8 cellular contexts compared by ENCODE assay signal in the genomic region with DNA sequence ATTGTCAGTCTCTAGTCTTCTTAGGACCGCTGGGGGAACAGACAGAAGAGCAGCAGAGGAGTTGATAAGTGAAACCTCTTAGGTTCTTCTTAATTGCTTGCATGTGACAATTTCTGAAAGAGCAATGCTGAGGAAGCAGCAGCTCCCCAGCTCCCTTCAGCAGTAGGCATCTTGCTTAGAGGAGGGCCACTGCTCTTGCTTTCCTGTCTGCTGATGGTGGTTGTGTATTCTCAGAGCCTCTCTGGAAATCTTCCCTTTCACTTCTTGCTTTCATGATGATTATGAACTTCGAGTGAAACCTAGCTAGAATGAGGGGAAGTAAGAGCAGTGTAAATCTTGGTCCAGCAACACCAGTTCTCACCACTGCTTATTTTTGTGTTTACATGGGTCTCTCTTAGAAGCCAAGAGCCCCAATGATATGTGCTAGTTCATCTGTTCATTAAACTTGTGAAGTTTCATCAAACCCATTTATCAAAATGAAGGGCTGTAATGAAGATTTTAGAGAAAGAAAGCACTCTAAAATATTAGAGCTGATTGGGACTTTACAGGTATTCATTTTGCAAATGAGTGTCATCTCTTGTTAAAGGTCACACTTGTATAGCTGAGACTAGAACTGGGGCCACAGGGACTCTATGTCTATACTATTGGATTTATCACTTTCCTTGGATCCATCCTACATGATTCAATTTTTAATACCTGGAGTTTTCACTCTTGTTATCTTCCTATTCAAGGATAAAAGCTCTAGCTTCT.
DNase-seq lines count a peak whose midpoint lies in the region; ATAC-seq and FAIRE-seq lines count a peak whose summit lies in the region.

No MANE protein-coding gene starts in this region.

- peak; percentile 81 for FAIRE-seq in GM18507 (lab: Jason Lieb, UNC)

- DNase-seq in GM18507 (ENCODE audit: extremely low spot score, insufficient read length, low read depth), result no peak
- DNase-seq in globus pallidus (ENCODE audit: low spot score), result peak; percentile 48
- no peak for DNase-seq in NCI-H345 (lab: John Stamatoyannopoulos, UW)
- no peak for DNase-seq in OCI-M1 (lab: John Stamatoyannopoulos, UW)
- no peak for DNase-seq in NCI-H1092 treated with DMSO at 0.1 percent for 48 hours (lab: John Stamatoyannopoulos, UW)
- no peak for DNase-seq in NCI-H2081 (lab: John Stamatoyannopoulos, UW)

- ATAC-seq in GM21423 (IDR thresholded peaks at IDR 0.05; ENCODE audit: unreplicated experiment) (peak; percentile 95), HG03457 (IDR thresholded peaks at IDR 0.05; ENCODE audit: unreplicated experiment) (peak; percentile 90)
